Comparison of ENCODE assay signal across 16 cellular contexts in genomic region chr18:21484851-21485636, GRCh38.
DNase-seq lines count a peak whose midpoint lies in the region; ATAC-seq and TF ChIP-seq lines count a peak whose summit lies in the region.
"Had no signal": no experiment of that assay in that cellular context is flagged by ENCODE, and none has a peak within 500 bp of the region (broad histone marks: within the 10 kb centered on the region; RNA-seq: fewer than 3 reads in every experiment).

No MANE protein-coding gene starts in this region.

- ATAC-seq in CD4-positive, alpha-beta T cell (ENCODE audit: poor library complexity) = no peak
- ATAC-seq in HG03039 (IDR thresholded peaks at IDR 0.05; ENCODE audit: unreplicated experiment) = no peak
- no peak for ATAC-seq in activated CD4-positive, CD25-positive, alpha-beta regulatory T cell treated with anti-CD3 and anti-CD28 coated beads, Interleukin-2, amount 50 U/mL, for 24 hours

- H3K4me1 Mint-ChIP-seq in CD4-positive, alpha-beta T cell (ENCODE audit: low read depth) = no peaks in the 10 kb centered on the region
- H3K4me1 Mint-ChIP-seq: activated naive CD4-positive, alpha-beta T cell treated with anti-CD3 and anti-CD28 coated beads, Interleukin-2, amount 10 ng/mL, durations not matched to agents 7 days and 5 days had no signal

- H3K9ac ChIP-seq in mammary epithelial cell (ENCODE audit: insufficient read depth, low read length) = no peak overlapping the region
- H3K9ac ChIP-seq: BLaER1 treated with 17β-estradiol and CSF1 and Interleukin-3, amounts not matched to agents 10 nM and 100 nM had no signal

- H3K4me1 ChIP-seq in mammary epithelial cell (ENCODE audit: insufficient read depth, low read length) = no peaks in the 10 kb centered on the region
- H3K4me1 ChIP-seq: prostate gland had no signal

- in situ Hi-C loops in mammary epithelial cell (cut with MboI; ENCODE audit: low sequenced_read_pairs in 2 of 2) = loop anchor here in 1 of 2 donors (25.0 kb wide), 1 partner anchor 377 kb away; no protein-coding TSS in a partner anchor

- no TSS peak for BruUV-seq in mammary epithelial cell (replicated peaks; lab: Mats Ljungman, UMichigan)

- H3K4me3 Mint-ChIP-seq in CD4-positive, alpha-beta T cell = no peak overlapping the region
- H3K4me3 Mint-ChIP-seq: activated naive CD4-positive, alpha-beta T cell treated with anti-CD3 and anti-CD28 coated beads, Interleukin-2, amount 10 ng/mL, durations not matched to agents 7 days and 5 days; stimulated activated naive CD8-positive, alpha-beta T cell treated with anti-CD3 and anti-CD28 coated beads, Interleukin-15, Interleukin-2, amounts not matched to agents 100 ng/mL and 50 ng/mL, for 24 hours had no signal

- H3K79me2 ChIP-seq in mammary epithelial cell (ENCODE audit: insufficient read depth, low read length) = no peaks in the 10 kb centered on the region

- H3K36me3 ChIP-seq in mammary epithelial cell (ENCODE audit: insufficient read depth, low read length) = no peaks in the 10 kb centered on the region
- H3K36me3 ChIP-seq: BLaER1 treated with 17β-estradiol and CSF1 and Interleukin-3, amounts not matched to agents 10 nM and 100 nM; esophagus muscularis mucosa; prostate gland had no signal

- POLR2A ChIA-PET in CD4-positive, alpha-beta T cell (lab: Charles Lee) = interaction anchor here (0.6 kb wide), 1 partner anchor 20 kb away, joined by 4 read pairs; no protein-coding TSS in a partner anchor

- no peak for TF ChIP-seq CTCF in mammary epithelial cell (conservative IDR thresholded peaks at IDR 0.05 in 1 of 2, IDR thresholded peaks at IDR 0.05 in 1 of 2; ENCODE audit: extremely low read depth in 1 of 2, insufficient read depth in 1 of 2, low read depth in 1 of 2, low read length in 2 of 2)
- TF ChIP-seq CTCF in CD4-positive, alpha-beta T cell (IDR thresholded peaks at IDR 0.05) = no peak

- no peak overlapping the region for H3K27ac ChIP-seq in mammary epithelial cell (ENCODE audit: insufficient read depth, low read depth, low read length)
- no peak overlapping the region for H3K27ac ChIP-seq in CD4-positive, alpha-beta T cell (ENCODE audit: low read depth, low read length)
- H3K27ac ChIP-seq: BLaER1 treated with 17β-estradiol and CSF1 and Interleukin-3, amounts not matched to agents 10 nM and 100 nM; esophagus muscularis mucosa; prostate gland had no signal

- H3K4me2 ChIP-seq in mammary epithelial cell (ENCODE audit: insufficient read depth, low read depth, low read length) = no peak overlapping the region

- H3K27me3 ChIP-seq in mammary epithelial cell (ENCODE audit: insufficient read depth, low read length) = peaks cover 2% of the 10 kb centered on the region
- H3K27me3 ChIP-seq in CD4-positive, alpha-beta T cell (ENCODE audit: control insufficient read depth, insufficient read depth, low read length) = peaks cover 5% of the 10 kb centered on the region
- H3K27me3 ChIP-seq: BLaER1 treated with 17β-estradiol and CSF1 and Interleukin-3, amounts not matched to agents 10 nM and 100 nM; esophagus muscularis mucosa had no signal

- intact Hi-C loops in mammary epithelial cell (cut with micrococcal nuclease) = loop anchor here (10.0 kb wide), 1 partner anchor 370 kb away; no protein-coding TSS in a partner anchor
- intact Hi-C loops in CD4-positive, alpha-beta T cell (cut with DNase I, micrococcal nuclease) = no loop called here

- dilution Hi-C loops in mammary epithelial cell (cut with HindIII; ENCODE audit: low sequenced_read_pairs) = no loop called here

- H3K4me3 ChIP-seq in mammary epithelial cell (replicated peaks in 1 of 3; ENCODE audit: insufficient read depth in 1 of 3, low read depth in 2 of 3, low read length in 3 of 3) = no peak overlapping the region
- H3K4me3 ChIP-seq: BLaER1 treated with 17β-estradiol and CSF1 and Interleukin-3, amounts not matched to agents 10 nM and 100 nM; esophagus muscularis mucosa; prostate gland had no signal

- no peaks in the 10 kb centered on the region for H3K9me3 ChIP-seq in mammary epithelial cell (replicated peaks; ENCODE audit: insufficient read depth, low read length)
- no peaks in the 10 kb centered on the region for H3K9me3 ChIP-seq in CD4-positive, alpha-beta T cell (ENCODE audit: control insufficient read depth, low read length)
- H3K9me3 ChIP-seq: BLaER1 treated with 17β-estradiol and CSF1 and Interleukin-3, amounts not matched to agents 10 nM and 100 nM; esophagus muscularis mucosa; prostate gland had no signal

- CTCF ChIA-PET in mammary epithelial cell (lab: Charles Lee; ENCODE audit: low non-redundant PET) = no interaction called here
- CTCF ChIA-PET in CD4-positive, alpha-beta T cell (lab: Charles Lee) = no interaction called here

- no peak overlapping the region for H3K27ac Mint-ChIP-seq in CD4-positive, alpha-beta T cell
- H3K27ac Mint-ChIP-seq: activated naive CD4-positive, alpha-beta T cell treated with anti-CD3 and anti-CD28 coated beads, Interleukin-2, amount 10 ng/mL, durations not matched to agents 7 days and 5 days; stimulated activated naive CD8-positive, alpha-beta T cell treated with anti-CD3 and anti-CD28 coated beads, Interleukin-15, Interleukin-2, amounts not matched to agents 100 ng/mL and 50 ng/mL, for 24 hours had no signal

- no peaks in the 10 kb centered on the region for H3K36me3 Mint-ChIP-seq in CD4-positive, alpha-beta T cell (ENCODE audit: low read depth)
- H3K36me3 Mint-ChIP-seq: activated naive CD4-positive, alpha-beta T cell treated with anti-CD3 and anti-CD28 coated beads, Interleukin-2, amount 10 ng/mL, durations not matched to agents 7 days and 5 days had no signal

- 84% methylated on average over 6 of the region's 7 CpGs for WGBS in mammary epithelial cell (ENCODE audit: low coverage, missing lambda C conversion rate)

- H4K20me1 ChIP-seq in mammary epithelial cell (ENCODE audit: insufficient read depth, low read length) = no peaks in the 10 kb centered on the region
- H4K20me1 ChIP-seq: BLaER1 treated with 17β-estradiol and CSF1 and Interleukin-3, amounts not matched to agents 10 nM and 100 nM had no signal

- no peaks in the 10 kb centered on the region for H3K9me3 Mint-ChIP-seq in CD4-positive, alpha-beta T cell
- H3K9me3 Mint-ChIP-seq: activated naive CD4-positive, alpha-beta T cell treated with anti-CD3 and anti-CD28 coated beads, Interleukin-2, amount 10 ng/mL, durations not matched to agents 7 days and 5 days; stimulated activated naive CD8-positive, alpha-beta T cell treated with anti-CD3 and anti-CD28 coated beads, Interleukin-15, Interleukin-2, amounts not matched to agents 100 ng/mL and 50 ng/mL, for 24 hours had no signal

- H3K27me3 Mint-ChIP-seq in CD4-positive, alpha-beta T cell = peaks cover 22% of the 10 kb centered on the region

- DNase-seq in ELR (ENCODE audit: low read depth) (peak; percentile 32), M059J (ENCODE audit: low read depth) (peak; percentile 54), mammary epithelial cell (peak; percentile 26), myocyte (ENCODE audit: low read depth) (peak; percentile 79), NCI-H2029 (lab: John Stamatoyannopoulos, UW) (no peak)
- no peak for DNase-seq in CD4-positive, alpha-beta T cell
- DNase-seq: activated naive CD4-positive, alpha-beta T cell treated with anti-CD3 and anti-CD28 coated beads, Interleukin-2, amount 10 ng/mL, durations not matched to agents 7 days and 5 days; GDM1; NCI-H524 treated with DMSO at 0.1 percent for 48 hours; Right ventricle myocardium superior had no signal

- no peak overlapping the region for H2AFZ ChIP-seq in mammary epithelial cell (ENCODE audit: low read depth, low read length)

Comparison
In these comparisons a context has a peak if more than half of its experiments do, and no peak if none do; other contexts are left out.
1. DNase-seq: peak in ELR (single experiment), M059J (single experiment), mammary epithelial cell (single experiment) and myocyte (single experiment); none in NCI-H2029 (single experiment) and CD4-positive, alpha-beta T cell (0 of 10).